In genomic region chr22:30356392-30357230, GRCh38 we compare ENCODE assay signal across 8 cellular contexts. TPM values are rescaled to one million over a fixed set of nuclear protein-coding genes. Genes with fewer than 3 reads are reported as not detected.
DNase-seq lines count a peak whose midpoint lies in the region; ATAC-seq, FAIRE-seq and TF ChIP-seq lines count a peak whose summit lies in the region.

CCDC157 (plus strand) TSS chr22:30357007; CDS start chr22:30366001, 8,994 bp downstream.
SF3A1 (minus strand) TSS chr22:30356894; CDS start chr22:30356792, 102 bp downstream.

- H3K4me1 ChIP-seq in heart left ventricle = peaks cover 6 to 39% (median 26%) of the 10 kb centered on the region in 12 donors
- H3K4me1 ChIP-seq in transverse colon = peaks cover 15 to 34% (median 25%) of the 10 kb centered on the region in 4 donors

- in situ Hi-C loops in transverse colon (cut with MboI; ENCODE audit: low pct_ligation_motif_present in 1 of 4, low pct_unique_long_range_greater_than_20kb in 1 of 4, low sequenced_read_pairs in 3 of 4) = loop anchor here in 1 of 4 donors (25.0 kb wide), 1 partner anchor 244 kb away; no protein-coding TSS in a partner anchor

- peak; percentile 96 for TF ChIP-seq POLR2A in GM12892 (IDR thresholded peaks at IDR 0.05; ENCODE audit: low read depth, low read length)
- TF ChIP-seq POLR2A in heart left ventricle (IDR thresholded peaks at IDR 0.05) = peak in 1 of 2 donors; percentile 90
- TF ChIP-seq POLR2A in transverse colon (IDR thresholded peaks at IDR 0.05) = peak; percentile 88

- FAIRE-seq in GM12892 (lab: Jason Lieb, UNC) = peak; percentile 100

- H3K36me3 ChIP-seq in heart left ventricle = peaks cover 0 to 20% (median 15%) of the 10 kb centered on the region in 9 donors
- H3K36me3 ChIP-seq in transverse colon = peaks cover 0 to 15% (median 7%) of the 10 kb centered on the region in 4 donors

- ATAC-seq in HG02759 (IDR thresholded peaks at IDR 0.05; ENCODE audit: unreplicated experiment) (peak; percentile 95), heart left ventricle (peak; percentile 93 to 99 (median 98))

- peak within 1 kb of the TSS; percentile 48 for H3K27ac ChIP-seq in adipose tissue (ENCODE audit: low read depth, low read length)
- H3K27ac ChIP-seq in heart left ventricle = peak within 1 kb of the TSS; percentile 92 to 99 (median 97)
- peak within 1 kb of the TSS; percentile 94 to 96 (median 95) for H3K27ac ChIP-seq in transverse colon

- no peak for TF ChIP-seq EP300 in transverse colon (IDR thresholded peaks at IDR 0.05; ENCODE audit: low read depth)

- H3K9me3 ChIP-seq in heart left ventricle = no peaks in the 10 kb centered on the region
- H3K9me3 ChIP-seq in transverse colon = no peaks in the 10 kb centered on the region

- TF ChIP-seq CTCF in heart left ventricle (IDR thresholded peaks at IDR 0.05) = peak in 3 of 12 donors; percentile 6 to 23 (median 6)
- TF ChIP-seq CTCF in transverse colon (IDR thresholded peaks at IDR 0.05) = peak in 1 of 5 experiments; percentile 27

- intact Hi-C loops in heart left ventricle (cut with DNase I) = loop anchor here in 6 of 10 donors (1.0 to 2.0 kb wide), 4 partner anchors 30 to 68 kb away; partner anchors contain the start of genes CASTOR1 (in 6 of the 6), RNF215 (in 1 of the 6) and TBC1D10A (in 1 of the 6)
- intact Hi-C loops in transverse colon (cut with DNase I; ENCODE audit: low total_unique reads) = loop anchor here (2.0 to 10.0 kb wide), 2 partner anchors 68 to 92 kb away; partner anchors contain the start of genes CASTOR1 and OSM

- 0% methylated on average over 82 to 93 of the region's 93 CpGs for WGBS in adipose tissue, 3 donors
- 0% methylated on average over 32 to 93 of the region's 93 CpGs for WGBS in heart left ventricle, 4 donors
- 1% methylated on average over 59 of the region's 93 CpGs; no CpG with 5 or more reads in 1 of the 2 donors for WGBS in transverse colon (ENCODE audit: low coverage in 1 of 2), 2 donors

- peak; percentile 95 for DNase-seq in GM12892 (ENCODE audit: insufficient read length)
- DNase-seq in NCI-H128 (lab: John Stamatoyannopoulos, UW; ENCODE audit: unreplicated experiment) = peak; percentile 68
- DNase-seq in SW480 (ENCODE audit: low spot score) = peak; percentile 81
- peak; percentile 89 to 93 (median 92) for DNase-seq in heart left ventricle
- peak; percentile 85 for DNase-seq in pons (ENCODE audit: low spot score)
- DNase-seq in transverse colon = peak; percentile 90

- H3K4me3 ChIP-seq in heart left ventricle (peak within 1 kb of the TSS; percentile 57 to 100 (median 83)), transverse colon (peak within 1 kb of the TSS; percentile 55 to 84 (median 70))

- no peaks in the 10 kb centered on the region for H3K27me3 ChIP-seq in heart left ventricle
- no peaks in the 10 kb centered on the region for H3K27me3 ChIP-seq in transverse colon

RNA-seq across cellular contexts. Expression of gene CCDC157, which starts in this region (rescaled TPM):
- polyA plus RNA-seq in GM12892 (2012; ENCODE audit: missing spikeins) = 0.76 TPM
- polyA plus RNA-seq in adipose tissue (1 to 10 TPM; 1.3 to 1.5 (median 1.5) TPM), heart left ventricle (1 to 10 TPM in 1 of 2 donors, under 1 TPM in 1; 0.42 to 1.4 TPM)
- total RNA-seq in heart left ventricle (1 to 10 TPM in 5 of 9 donors, under 1 TPM in 4; 0.45 to 1.7 (median 1.1) TPM), transverse colon (1 to 10 TPM; 1.4 to 5.2 (median 3.3) TPM)

RNA-seq across cellular contexts. Expression of gene SF3A1, which starts in this region (rescaled TPM):
- 55.5 TPM for polyA plus RNA-seq in GM12892 (2012; ENCODE audit: missing spikeins)
- polyA plus RNA-seq in adipose tissue = 10 to 100 TPM; 22.8 to 34.7 (median 24.9) TPM
- total RNA-seq in heart left ventricle = 100 to 1,000 TPM in 4 of 9 donors, 10 to 100 TPM in 5; 57.7 to 142 (median 99.2) TPM
- 10 to 100 TPM; 11.4 to 31.3 TPM for polyA plus RNA-seq in heart left ventricle
- total RNA-seq in transverse colon = 100 to 1,000 TPM in 2 of 4 donors, 10 to 100 TPM in 2; 73.2 to 664 (median 99.3) TPM

Comparison
In these comparisons a context has a peak if more than half of its experiments do, and no peak if none do; other contexts are left out.
1. Peak in every context shown above with its lines: DNase-seq, ATAC-seq, H3K4me3 ChIP-seq and H3K27ac ChIP-seq.